9 cellular contexts compared by ENCODE assay signal in genomic region chr10:124025638-124026336, GRCh38.
DNase-seq lines count a peak whose midpoint lies in the region; FAIRE-seq and TF ChIP-seq lines count a peak whose summit lies in the region.
"Had no signal": no experiment of that assay in that cellular context is flagged by ENCODE, and none has a peak within 500 bp of the region (broad histone marks: within the 10 kb centered on the region; RNA-seq: fewer than 3 reads in every experiment).

No MANE protein-coding gene starts in this region.

- CTCF ChIA-PET in AG04450 (lab: Charles Lee) = interaction anchor here (0.7 kb wide), 1 partner anchor 31 kb away, joined by 3 read pairs; no protein-coding TSS in a partner anchor

- DNase-seq in AG04450 (ENCODE audit: low read depth, low spot score) (no peak), GM19239 (ENCODE audit: insufficient read length, low spot score) (peak; percentile 26), SK-MEL-5 (ENCODE audit: low read depth, low spot score) (peak; percentile 22), kidney epithelial cell (ENCODE audit: low read depth) (no peak), DMS 273 treated with DMSO at 0.1 percent for 48 hours (lab: John Stamatoyannopoulos, UW) (no peak), COLO829 (ENCODE audit: low spot score) (no peak), HAP-1 (ENCODE audit: low spot score in 2 of 2) (no peak), HTR-8/SVneo (ENCODE audit: insufficient read length, low spot score) (no peak)
- DNase-seq: IMR-90 had no signal

- POLR2A ChIA-PET in AG04450 (lab: Yijun Ruan, JAX) = no interaction called here

- H3K4me3 ChIP-seq in AG04450 (ENCODE audit: low read depth, low read length) (no peak overlapping the region), kidney epithelial cell (ENCODE audit: low read depth, low read length) (no peak overlapping the region), HAP-1 (no peak overlapping the region)

- no peaks in the 10 kb centered on the region for H3K4me1 ChIP-seq in HAP-1

- in situ Hi-C loops in SK-MEL-5 (cut with HindIII; ENCODE audit: low pct_unique_long_range_greater_than_20kb, low sequenced_read_pairs) (no loop called here), HAP-1 (cut with MboI; ENCODE audit: low sequenced_read_pairs) (no loop called here)

- H3K36me3 ChIP-seq in kidney epithelial cell (ENCODE audit: control insufficient read depth, insufficient read depth, low read length) (peaks cover 2% of the 10 kb centered on the region), HAP-1 (replicated peaks) (no peaks in the 10 kb centered on the region)

- no peaks in the 10 kb centered on the region; the same call in 1 of the 2 replicates for H3K9me3 ChIP-seq in AG04450 (ENCODE audit: control insufficient read depth, insufficient read depth, low read length)
- H3K9me3 ChIP-seq in HAP-1 = no peaks in the 10 kb centered on the region

- H3K27me3 ChIP-seq in AG04450 (ENCODE audit: control insufficient read depth, insufficient read depth, low read length) (peaks cover 5% of the 10 kb centered on the region), kidney epithelial cell (ENCODE audit: control insufficient read depth, insufficient read depth, low read length) (no peaks in the 10 kb centered on the region), HAP-1 (ENCODE audit: low read depth) (peaks cover 2% of the 10 kb centered on the region; the same call in 1 of the 2 replicates)

- TF ChIP-seq CTCF in AG04450 (IDR thresholded peaks at IDR 0.05; ENCODE audit: low read depth, low read length) (0 out of 2 replicates have a peak, but pooled peaks have one; percentile 2), kidney epithelial cell (IDR thresholded peaks at IDR 0.05; ENCODE audit: insufficient read depth, low read length, poor library complexity, severe bottlenecking) (peak; percentile 18)

- peak; percentile 57 for FAIRE-seq in GM19239 (lab: Jason Lieb, UNC)
- no peak for FAIRE-seq in HTR-8/SVneo (lab: Jason Lieb, UNC)

- H3K27ac ChIP-seq in AG04450 (ENCODE audit: low read depth, low read length) = no peak overlapping the region

Comparison
In these comparisons a context has a peak if more than half of its experiments do, and no peak if none do; other contexts are left out.
1. DNase-seq: peak in GM19239 (single experiment) and SK-MEL-5 (single experiment); none in AG04450 (single experiment), kidney epithelial cell (single experiment), DMS 273 treated with DMSO at 0.1 percent for 48 hours (single experiment), COLO829 (single experiment), HAP-1 (0 of 2) and HTR-8/SVneo (single experiment).